8 cellular contexts compared by ENCODE assay signal in genomic region chr4:39043697-39044363, GRCh38. TPM values are rescaled to one million over a fixed set of nuclear protein-coding genes. Genes with fewer than 3 reads are reported as not detected.
DNase-seq lines count a peak whose midpoint lies in the region; ATAC-seq and TF ChIP-seq lines count a peak whose summit lies in the region.

No MANE protein-coding gene starts in this region.

- BruUV-seq in PC-3 (replicated peaks; lab: Mats Ljungman, UMichigan), result TSS peak; percentile 83

- peak overlapping the region; percentile 88 for H3K4me3 ChIP-seq in PC-3 (ENCODE audit: low read length)
- H3K4me3 ChIP-seq in mesodermal cell (ENCODE audit: extremely low read depth, insufficient read depth, low read length, poor library complexity, severe bottlenecking), result peak overlapping the region; percentile 62

- H3F3A ChIP-seq in PC-3 (ENCODE audit: low read length, unreplicated experiment), result peaks cover 9% of the 10 kb centered on the region

- ATAC-seq in PC-3, result no peak; the same call in 1 of the 2 replicates
- no peak for ATAC-seq in GM19455 (IDR thresholded peaks at IDR 0.05; ENCODE audit: unreplicated experiment)
- ATAC-seq in HG03108 (IDR thresholded peaks at IDR 0.05; ENCODE audit: unreplicated experiment), result no peak

- peak overlapping the region; percentile 31; the same call in 1 of the 2 replicates for H2AFZ ChIP-seq in PC-3 (ENCODE audit: low read length)

- H3K27ac Mint-ChIP-seq in chondrocyte (ENCODE audit: unreplicated experiment), result peak overlapping the region; percentile 85

- no peaks in the 10 kb centered on the region for H3K36me3 ChIP-seq in PC-3 (ENCODE audit: low read depth, low read length)
- peaks cover 5% of the 10 kb centered on the region for H3K36me3 ChIP-seq in mesodermal cell (ENCODE audit: control insufficient read depth, insufficient read depth, low read length)

- peaks cover 58% of the 10 kb centered on the region for H3K4me1 Mint-ChIP-seq in chondrocyte (ENCODE audit: low read depth)

- no peaks in the 10 kb centered on the region for H3K27me3 ChIP-seq in PC-3 (ENCODE audit: low read length)

- POLR2A ChIA-PET in PC-3 (lab: Charles Lee; ENCODE audit: unreplicated experiment), result interaction anchor here (0.6 to 1.9 kb wide), 5 partner anchors 11 to 159 kb away, joined by 3 to 17 read pairs (median 10); partner anchors contain the start of gene TMEM156

- peak overlapping the region; percentile 64 for H3K9ac ChIP-seq in PC-3 (ENCODE audit: low read length)

- no peaks in the 10 kb centered on the region for H3K36me3 Mint-ChIP-seq in chondrocyte (ENCODE audit: low read depth)

- H3K79me2 ChIP-seq in PC-3 (ENCODE audit: low read length), result peaks cover 37% of the 10 kb centered on the region

- peaks cover 53% of the 10 kb centered on the region for H3K4me1 ChIP-seq in PC-3 (ENCODE audit: insufficient read depth, low read length)
- peaks cover 23% of the 10 kb centered on the region for H3K4me1 ChIP-seq in mesodermal cell (ENCODE audit: control insufficient read depth, insufficient read depth, low read length, poor library complexity, severe bottlenecking)

- DNase-seq in NCI-H1694 treated with DMSO at 0.1 percent for 48 hours (lab: John Stamatoyannopoulos, UW) (peak; percentile 61), NCI-H1694 (lab: John Stamatoyannopoulos, UW) (no peak), PC-3 (no peak), chondrocyte (ENCODE audit: low spot score) (no peak), OCI-M2 (lab: John Stamatoyannopoulos, UW; ENCODE audit: unreplicated experiment) (no peak)

- no peaks in the 10 kb centered on the region for H3K9me3 Mint-ChIP-seq in chondrocyte (ENCODE audit: low read depth)

- TF ChIP-seq CTCF in PC-3 (conservative IDR thresholded peaks at IDR 0.05; ENCODE audit: low read depth, low read length) (no peak), chondrocyte (IDR thresholded peaks at IDR 0.05) (no peak)

- 0 out of 2 replicates have a peak, but pooled peaks cover 4% of the 10 kb centered on the region for H4K20me1 ChIP-seq in PC-3 (ENCODE audit: low read length)

- no peaks in the 10 kb centered on the region for H3K9me2 ChIP-seq in PC-3 (replicated peaks; ENCODE audit: low read length)

- H3K27ac ChIP-seq in PC-3 (ENCODE audit: low read length) (peak overlapping the region; percentile 95), mesodermal cell (ENCODE audit: low read depth, low read length, severe bottlenecking) (peak overlapping the region; percentile 83)

- peak overlapping the region; percentile 77 for H3K4me3 Mint-ChIP-seq in chondrocyte (ENCODE audit: unreplicated experiment)

- intact Hi-C loops in PC-3 (cut with micrococcal nuclease), result loop anchor here (1.0 kb wide), 2 partner anchors 8 to 12 kb away; partner anchors contain the start of gene TMEM156

- 31 to 52% methylated on average over 2 to 5 of the region's 9 CpGs for WGBS in mesodermal cell (ENCODE audit: insufficient coverage in 2 of 2), 2 experiments

- H3K9me3 ChIP-seq in PC-3 (ENCODE audit: low read length) (no peaks in the 10 kb centered on the region), mesodermal cell (ENCODE audit: control insufficient read depth, low read length) (no peaks in the 10 kb centered on the region)

- H3K27me3 Mint-ChIP-seq in chondrocyte (ENCODE audit: low read depth), result no peaks in the 10 kb centered on the region

- CTCF ChIA-PET in PC-3 (lab: Charles Lee), result interaction anchor here (1.1 kb wide), 1 partner anchor 91 kb away, joined by 5 read pairs; no protein-coding TSS in a partner anchor

- H3K4me2 ChIP-seq in PC-3 (ENCODE audit: low read length), result peak overlapping the region; percentile 79

RNA-seq across cellular contexts. Expression of gene TMEM156, which starts 11.6 kb away (rescaled TPM):
- total RNA-seq in PC-3 (2014; rRNA removed), result 32.1 and 41.5 TPM in 2 replicates
- total RNA-seq in chondrocyte, result 0.32 to 0.36 TPM in 2 of 3 replicates, not detected in the other
- 1.2 TPM for polyA plus RNA-seq in mesodermal cell (2013, experiment 1 of 2)
- polyA plus RNA-seq in mesodermal cell (2013, experiment 2 of 2), result 1.3 TPM

RNA-seq across cellular contexts. Expression of gene KLHL5, which starts 18.2 kb away (rescaled TPM):
- 84.8 and 92.7 TPM in 2 replicates for total RNA-seq in PC-3 (2014; rRNA removed)
- total RNA-seq in chondrocyte, result 46.8 to 83.3 TPM (median 74.8 TPM) in 3 replicates
- 65.7 TPM for polyA plus RNA-seq in mesodermal cell (2013, experiment 1 of 2)
- 66.3 TPM for polyA plus RNA-seq in mesodermal cell (2013, experiment 2 of 2)

Comparison
In these comparisons a context has a peak if more than half of its experiments do, and no peak if none do; other contexts are left out.
1. RNA of gene TMEM156, which starts 11.6 kb away (total RNA-seq): 32.1 to 41.5 TPM in PC-3; 0.32 to 0.36 TPM in chondrocyte; every median in the first group is over 10 times any median in the second.